Comparison of ENCODE assay signal across 15 cellular contexts in genomic region chr13:109812375-109812774, GRCh38. TPM values are rescaled to one million over a fixed set of nuclear protein-coding genes. Genes with fewer than 3 reads are reported as not detected.
DNase-seq lines count a peak whose midpoint lies in the region; ATAC-seq and TF ChIP-seq lines count a peak whose summit lies in the region.
"Had no signal": no experiment of that assay in that cellular context is flagged by ENCODE, and none has a peak within 500 bp of the region (broad histone marks: within the 10 kb centered on the region; RNA-seq: fewer than 3 reads in every experiment).

No MANE protein-coding gene starts in this region.

- no peaks in the 10 kb centered on the region for H3K27me3 Mint-ChIP-seq in chondrocyte (ENCODE audit: low read depth)
- peaks cover 53% of the 10 kb centered on the region for H3K27me3 Mint-ChIP-seq in activated T-cell treated with anti-CD3 and anti-CD28 coated beads, Interleukin-2, amount 50 U/mL, for 24 hours
- H3K27me3 Mint-ChIP-seq in activated CD8-positive, alpha-beta T cell treated with anti-CD3 and anti-CD28 coated beads, Interleukin-2, amount 10 ng/mL, durations not matched to agents 7 days and 5 days (ENCODE audit: low read depth): peaks cover 4% of the 10 kb centered on the region

- no peaks in the 10 kb centered on the region for H3K4me1 ChIP-seq in BE2C

- H3K36me3 ChIP-seq in H7 (replicated peaks; ENCODE audit: control insufficient read depth, insufficient read depth, low read length) (no peaks in the 10 kb centered on the region), BE2C (no peaks in the 10 kb centered on the region)

- CTCF ChIA-PET in activated CD8-positive, alpha-beta T cell treated with anti-CD3 and anti-CD28 coated beads, Interleukin-2, amount 10 ng/mL, durations not matched to agents 7 days and 5 days (lab: Charles Lee): no interaction called here

- H3K4me3 Mint-ChIP-seq in chondrocyte (ENCODE audit: unreplicated experiment): no peak overlapping the region
- H3K4me3 Mint-ChIP-seq in activated T-cell treated with anti-CD3 and anti-CD28 coated beads, Interleukin-2, amount 50 U/mL, for 24 hours: no peak overlapping the region
- no peak overlapping the region for H3K4me3 Mint-ChIP-seq in activated CD8-positive, alpha-beta T cell treated with anti-CD3 and anti-CD28 coated beads, Interleukin-2, amount 10 ng/mL, durations not matched to agents 7 days and 5 days
- H3K4me3 Mint-ChIP-seq: B cell; CD4-positive, alpha-beta memory T cell had no signal

- TF ChIP-seq CTCF in chondrocyte (IDR thresholded peaks at IDR 0.05) (no peak), BE2C (IDR thresholded peaks at IDR 0.05; ENCODE audit: low read depth, low read length) (no peak)

- POLR2A ChIA-PET in activated CD8-positive, alpha-beta T cell treated with anti-CD3 and anti-CD28 coated beads, Interleukin-2, amount 10 ng/mL, durations not matched to agents 7 days and 5 days (lab: Charles Lee): no interaction called here

- H3K9me3 ChIP-seq in BE2C: no peaks in the 10 kb centered on the region

- H3K4me3 ChIP-seq in H7 (ENCODE audit: insufficient read depth, low read depth, low read length) (no peak overlapping the region), BE2C (ENCODE audit: low read depth, low read length) (no peak overlapping the region)

- DNase-seq in H7 (peak; percentile 42), chondrocyte (ENCODE audit: low spot score) (no peak), left colon (no peak), BE2C (no peak)
- DNase-seq in activated T-cell treated with anti-CD3 and anti-CD28 coated beads, Interleukin-2, amount 50 U/mL, for 24 hours: no peak
- DNase-seq in activated CD8-positive, alpha-beta T cell treated with anti-CD3 and anti-CD28 coated beads, Interleukin-2, amount 10 ng/mL, durations not matched to agents 7 days and 5 days: no peak
- DNase-seq: ACHN; CD4-positive, alpha-beta memory T cell; COR-L47; DMS153; DMS79 treated with DMSO at 0.1 percent for 48 hours; GDM1; KBM-7 had no signal

- H3K36me3 Mint-ChIP-seq in chondrocyte (ENCODE audit: low read depth): no peaks in the 10 kb centered on the region
- H3K36me3 Mint-ChIP-seq in activated T-cell treated with anti-CD3 and anti-CD28 coated beads, Interleukin-2, amount 50 U/mL, for 24 hours (ENCODE audit: low read depth): no peaks in the 10 kb centered on the region
- H3K36me3 Mint-ChIP-seq in activated CD8-positive, alpha-beta T cell treated with anti-CD3 and anti-CD28 coated beads, Interleukin-2, amount 10 ng/mL, durations not matched to agents 7 days and 5 days (ENCODE audit: low read depth): no peaks in the 10 kb centered on the region
- H3K36me3 Mint-ChIP-seq: CD4-positive, alpha-beta memory T cell had no signal

- intact Hi-C loops in left colon (cut with DNase I, micrococcal nuclease): no loop called here

- H3K27me3 ChIP-seq in H7 (ENCODE audit: control insufficient read depth, insufficient read depth, low read length) (no peaks in the 10 kb centered on the region), BE2C (peaks cover 19% of the 10 kb centered on the region)

- no peaks in the 10 kb centered on the region for H3K9me3 Mint-ChIP-seq in chondrocyte (ENCODE audit: low read depth)
- H3K9me3 Mint-ChIP-seq in activated T-cell treated with anti-CD3 and anti-CD28 coated beads, Interleukin-2, amount 50 U/mL, for 24 hours: no peaks in the 10 kb centered on the region
- no peaks in the 10 kb centered on the region for H3K9me3 Mint-ChIP-seq in activated CD8-positive, alpha-beta T cell treated with anti-CD3 and anti-CD28 coated beads, Interleukin-2, amount 10 ng/mL, durations not matched to agents 7 days and 5 days (ENCODE audit: insufficient read depth)
- H3K9me3 Mint-ChIP-seq: CD4-positive, alpha-beta memory T cell had no signal

- ATAC-seq in left colon (peak; percentile 37), GM21381 (IDR thresholded peaks at IDR 0.05; ENCODE audit: unreplicated experiment) (no peak)
- ATAC-seq in activated CD8-positive, alpha-beta T cell treated with anti-CD3 and anti-CD28 coated beads, Interleukin-2, amount 10 ng/mL, durations not matched to agents 7 days and 5 days: no peak

- H3K4me1 Mint-ChIP-seq in chondrocyte (ENCODE audit: low read depth): peaks cover 12% of the 10 kb centered on the region
- no peaks in the 10 kb centered on the region for H3K4me1 Mint-ChIP-seq in activated T-cell treated with anti-CD3 and anti-CD28 coated beads, Interleukin-2, amount 50 U/mL, for 24 hours (ENCODE audit: low read depth)
- no peaks in the 10 kb centered on the region for H3K4me1 Mint-ChIP-seq in activated CD8-positive, alpha-beta T cell treated with anti-CD3 and anti-CD28 coated beads, Interleukin-2, amount 10 ng/mL, durations not matched to agents 7 days and 5 days (ENCODE audit: low read depth)
- H3K4me1 Mint-ChIP-seq: B cell; CD4-positive, alpha-beta memory T cell had no signal

- peak overlapping the region; percentile 35 for H3K27ac Mint-ChIP-seq in chondrocyte (ENCODE audit: unreplicated experiment)
- no peak overlapping the region for H3K27ac Mint-ChIP-seq in activated T-cell treated with anti-CD3 and anti-CD28 coated beads, Interleukin-2, amount 50 U/mL, for 24 hours
- no peak overlapping the region for H3K27ac Mint-ChIP-seq in activated CD8-positive, alpha-beta T cell treated with anti-CD3 and anti-CD28 coated beads, Interleukin-2, amount 10 ng/mL, durations not matched to agents 7 days and 5 days
- H3K27ac Mint-ChIP-seq: B cell had no signal

RNA-seq across cellular contexts. Expression of gene IRS2, which starts 26.0 kb away (rescaled TPM):
- 4.3 and 9.0 TPM in 2 replicates for total RNA-seq in H7 (2014; rRNA removed; shearing (Covaris generic))
- total RNA-seq in chondrocyte (25.8 to 43.5 TPM (median 42.9 TPM) in 3 replicates), left colon (10 to 100 TPM; 11.4 to 17.9 TPM)
- 28.7 TPM for polyA plus RNA-seq in BE2C (2012; ENCODE audit: insufficient read depth, insufficient read length, low read depth)
- 1 to 10 TPM; 3.2 to 3.3 TPM for total RNA-seq in activated CD8-positive, alpha-beta T cell treated with anti-CD3 and anti-CD28 coated beads, Interleukin-2, amount 10 ng/mL, durations not matched to agents 7 days and 5 days
